ENCODE assay signal across 1 cellular context in genomic region chr19:10726268-10726667, GRCh38.
TF ChIP-seq lines count a peak whose summit lies in the region.

No MANE protein-coding gene starts in this region.

TF ChIP-seq in WTC11, 78 proteins besides CTCF, POLR2A, EP300 and RAD21 (continued from another document):
- TF ChIP-seq NR3C1 (CRISPR knock-in tag; conservative IDR thresholded peaks at IDR 0.05; ENCODE audit: low read depth) (no peak), ATF6 (CRISPR knock-in tag; IDR thresholded peaks at IDR 0.05) (no peak), ZNF671 (CRISPR knock-in tag; IDR thresholded peaks at IDR 0.05) (no peak), ZNF512 (CRISPR knock-in tag; IDR thresholded peaks at IDR 0.05; ENCODE audit: borderline replicate concordance) (no peak), ETV6 (CRISPR knock-in tag; IDR thresholded peaks at IDR 0.05) (no peak), MLX (CRISPR knock-in tag; IDR thresholded peaks at IDR 0.05) (no peak), FOXK1 (CRISPR knock-in tag; IDR thresholded peaks at IDR 0.05) (no peak), ZNF232 (CRISPR knock-in tag; IDR thresholded peaks at IDR 0.05) (no peak), NR1H2 (CRISPR knock-in tag; IDR thresholded peaks at IDR 0.05) (no peak), USF1 (CRISPR knock-in tag; IDR thresholded peaks at IDR 0.05) (no peak), PRRX2 (CRISPR knock-in tag; IDR thresholded peaks at IDR 0.05) (no peak), CDX4 (CRISPR knock-in tag; IDR thresholded peaks at IDR 0.05; ENCODE audit: borderline replicate concordance) (no peak)
